Comparison of ENCODE assay signal across 36 cellular contexts in the genomic region with DNA sequence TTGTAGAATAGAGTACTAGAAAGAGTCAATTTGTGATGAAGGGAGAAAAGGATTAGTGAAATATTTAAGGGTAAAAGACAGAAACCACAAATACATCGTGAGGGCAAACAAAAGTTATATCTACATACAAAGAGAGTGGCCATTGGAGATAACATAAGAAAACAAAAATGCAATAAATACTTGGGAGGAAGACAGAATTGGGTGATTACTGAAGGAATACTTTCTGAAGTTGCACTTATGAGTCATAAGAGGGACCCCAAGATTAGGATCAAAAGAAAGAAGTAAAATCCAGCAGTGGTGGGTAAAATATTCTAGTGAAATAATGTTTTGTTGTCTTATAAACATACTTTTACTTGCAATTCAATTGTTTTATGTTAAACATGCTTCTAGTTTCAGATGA. TPM values are rescaled to one million over a fixed set of nuclear protein-coding genes. Genes with fewer than 3 reads are reported as not detected.
"Had no signal": no experiment of that assay in that cellular context is flagged by ENCODE, and none has a peak within 500 bp of the region (broad histone marks: within the 10 kb centered on the region; RNA-seq: fewer than 3 reads in every experiment).

No MANE protein-coding gene starts in this region.

- H3K9me3 ChIP-seq: adrenal gland, body of pancreas, breast epithelium had no signal

- H3K27me3 ChIP-seq: adrenal gland, body of pancreas, brain microvascular endothelial cell, breast epithelium had no signal

- H3K27ac ChIP-seq: adrenal gland, body of pancreas, brain microvascular endothelial cell, breast epithelium, VCaP had no signal

- H3K36me3 ChIP-seq: adrenal gland, brain microvascular endothelial cell, breast epithelium had no signal

- H3K4me3 ChIP-seq: adrenal gland, body of pancreas, breast epithelium had no signal

- ATAC-seq: activated CD8-positive, alpha-beta T cell treated with anti-CD3 and anti-CD28 coated beads for 36 hours; activated naive CD4-positive, alpha-beta T cell treated with anti-CD3 and anti-CD28 coated beads, Interleukin-2, amount 50 U/mL, for 72 hours; activated T-cell treated with anti-CD3 and anti-CD28 coated beads, Interleukin-2, amount 50 U/mL, for 4 hours; activated T-cell treated with anti-CD3 and anti-CD28 coated beads, Interleukin-2, amount 50 U/mL, for 72 hours; body of pancreas had no signal

- H3K4me1 ChIP-seq: adrenal gland, body of pancreas, breast epithelium had no signal

- DNase-seq: activated B cell treated with CpG ODN at 0.5 μM for 24 hours; activated CD4-positive, alpha-beta memory T cell treated with anti-CD3 and anti-CD28 coated beads for 36 hours; activated CD4-positive, alpha-beta T cell treated with anti-CD3 and anti-CD28 coated beads for 4 hours; activated CD4-positive, alpha-beta T cell treated with anti-CD3 and anti-CD28 coated beads, Interleukin-2, amount 10 ng/mL, durations not matched to agents 24 days and 14 days; activated CD4-positive, alpha-beta T cell treated with anti-CD3 and anti-CD28 coated beads, Interleukin-2, amount 50 U/mL, for 1 hour; activated CD4-positive, alpha-beta T cell treated with anti-CD3 and anti-CD28 coated beads, Interleukin-2, amount 50 U/mL, for 4 hours; activated CD4-positive, CD25-positive, alpha-beta regulatory T cell treated with anti-CD3 and anti-CD28 coated beads, Interleukin-2, amount 50 U/mL, for 72 hours; activated CD8-positive, alpha-beta memory T cell treated with anti-CD3 and anti-CD28 coated beads, Interleukin-2, amount 50 U/mL, for 4 hours; activated CD8-positive, alpha-beta T cell treated with anti-CD3 and anti-CD28 coated beads for 36 hours; activated effector memory CD4-positive, alpha-beta T cell treated with anti-CD3 and anti-CD28 coated beads, Interleukin-2, amount 50 U/mL, for 16 hours; activated gamma-delta T cell treated with Interleukin-2 at 50 U/mL for 16 hours; activated naive CD4-positive, alpha-beta T cell; activated naive CD4-positive, alpha-beta T cell treated with anti-CD3 and anti-CD28 coated beads for 36 hours; activated naive CD4-positive, alpha-beta T cell treated with anti-CD3 and anti-CD28 coated beads, Interleukin-2, amount 50 U/mL, for 16 hours; activated naive CD8-positive, alpha-beta T cell treated with anti-CD3 and anti-CD28 coated beads for 36 hours; activated T-cell treated with anti-CD3 and anti-CD28 coated beads for 4 hours; activated T-cell treated with anti-CD3 and anti-CD28 coated beads, Interleukin-2, amount 50 U/mL, for 1 hour; activated T-cell treated with anti-CD3 and anti-CD28 coated beads, Interleukin-2, amount 50 U/mL, for 4 hours; activated T-cell treated with anti-CD3 and anti-CD28 coated beads, Interleukin-2, amount 50 U/mL, for 72 hours; adrenal gland; amniotic stem cell; aorta; body of pancreas; brain microvascular endothelial cell; central memory CD4-positive, alpha-beta T cell; T-helper 1 cell; T-helper 2 cell; T-helper 9 cell had no signal

RNA-seq across cellular contexts. Expression of a gene that starts 53.7 kb away (rescaled TPM):
- total RNA-seq: activated CD4-positive, alpha-beta memory T cell treated with anti-CD3 and anti-CD28 coated beads for 36 hours; activated CD4-positive, alpha-beta T cell treated with anti-CD3 and anti-CD28 coated beads, Interleukin-2, amount 10 ng/mL, durations not matched to agents 24 days and 14 days; activated CD8-positive, alpha-beta memory T cell treated with anti-CD3 and anti-CD28 coated beads for 36 hours; activated CD8-positive, alpha-beta T cell treated with anti-CD3 and anti-CD28 coated beads for 36 hours; activated naive CD4-positive, alpha-beta T cell treated with anti-CD3 and anti-CD28 coated beads for 36 hours; activated naive CD4-positive, alpha-beta T cell treated with anti-CD3 and anti-CD28 coated beads, Interleukin-2, amount 50 U/mL, for 72 hours; activated naive CD8-positive, alpha-beta T cell treated with anti-CD3 and anti-CD28 coated beads for 36 hours; activated T-cell treated with anti-CD3 and anti-CD28 coated beads, Interleukin-2, amount 50 U/mL, for 4 hours; activated T-cell treated with anti-CD3 and anti-CD28 coated beads, Interleukin-2, amount 50 U/mL, for 72 hours; activated T-helper 1 cell treated with anti-CD3 and anti-CD28 coated beads, Interleukin-12 subunit alpha, Interleukin-12 subunit beta, Interleukin-2, Interleukin-4 antibody, amounts not matched to agents 30 ng/mL and 10 ng/mL and 1 ng/mL, durations not matched to agents 14 hours and 24 hours and 36 hours; activated T-helper 2 cell treated with anti-CD3 and anti-CD28 coated beads, Interferon-gamma antibody, Interleukin-2, Interleukin-4, amounts not matched to agents 10 μg/mL and 5 μg/mL and 100 μg/mL, durations not matched to agents 14 hours and 24 hours and 36 hours; aorta; astrocyte; cardiac septum had no signal
- polyA plus RNA-seq: aorta had no signal
